8 cellular contexts compared by ENCODE assay signal in the genomic region with DNA sequence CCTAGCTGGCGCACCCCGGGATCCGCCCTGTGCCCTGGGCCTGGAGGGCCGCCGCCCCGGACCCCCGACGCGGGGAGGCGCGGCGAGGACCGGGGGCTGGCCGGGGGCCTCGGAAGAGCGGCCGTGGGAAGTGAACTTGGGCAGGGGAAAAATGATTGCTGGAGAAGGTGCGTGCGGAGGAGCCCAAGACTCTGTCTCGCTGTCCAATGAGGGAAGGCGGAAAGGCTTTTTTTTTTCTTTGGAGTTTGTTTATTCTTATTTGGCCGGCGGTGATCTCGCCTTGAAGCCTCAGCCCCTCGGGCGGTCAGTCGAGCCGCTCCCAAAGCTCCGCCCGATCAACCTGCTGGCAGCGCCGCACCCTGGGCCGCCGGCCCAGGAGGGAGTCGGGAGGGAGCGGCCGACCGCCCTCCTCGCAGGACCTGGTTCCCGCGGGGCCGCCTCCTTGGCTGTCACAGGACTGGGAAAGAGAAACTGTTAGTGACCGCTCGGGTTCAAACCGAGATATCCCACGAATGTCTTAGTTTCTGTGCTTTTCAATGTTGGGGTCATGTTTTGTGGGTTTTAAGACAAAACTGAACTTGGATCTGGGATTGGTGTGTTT. TPM values are rescaled to one million over a fixed set of nuclear protein-coding genes. Genes with fewer than 3 reads are reported as not detected.
DNase-seq lines count a peak whose midpoint lies in the region; ATAC-seq and TF ChIP-seq lines count a peak whose summit lies in the region.

No MANE protein-coding gene starts in this region.

- no peaks in the 10 kb centered on the region for H3K9me3 ChIP-seq in GM23248 (ENCODE audit: low read depth)
- H3K9me3 ChIP-seq in Peyer's patch, result no peaks in the 10 kb centered on the region
- H3K9me3 ChIP-seq in thoracic aorta, result no peaks in the 10 kb centered on the region

- peak overlapping the region; percentile 97 for H3K4me2 ChIP-seq in GM23248 (ENCODE audit: unreplicated experiment)

- 1 to 2% methylated on average over 40 to 44 of the region's 46 CpGs for WGBS in GM23248 (ENCODE audit: low coverage in 1 of 2, low lambda C conversion rate in 2 of 2, missing lambda C conversion rate in 2 of 2), 2 experiments

- H3K4me3 Mint-ChIP-seq in neural crest cell, result peak overlapping the region; percentile 96

- peaks cover 59% of the 10 kb centered on the region for H3K79me2 ChIP-seq in GM23248 (ENCODE audit: insufficient read depth)

- peaks cover 19% of the 10 kb centered on the region; the same call in 1 of the 2 replicates for H3F3A ChIP-seq in GM23248 (ENCODE audit: insufficient read depth)

- peak overlapping the region; percentile 85 for H3K4me3 ChIP-seq in GM23248
- peak overlapping the region; percentile 73 to 96 (median 80) for H3K4me3 ChIP-seq in Peyer's patch
- peak overlapping the region; percentile 99 for H3K4me3 ChIP-seq in thoracic aorta

- no peaks in the 10 kb centered on the region for H4K20me1 ChIP-seq in GM23248 (ENCODE audit: insufficient read depth)

- no peaks in the 10 kb centered on the region for H3K9me2 ChIP-seq in GM23248 (ENCODE audit: insufficient read depth)

- no peaks in the 10 kb centered on the region for H3K9me3 Mint-ChIP-seq in neural crest cell

- H3K27me3 ChIP-seq in GM23248 (replicated peaks; ENCODE audit: insufficient read depth), result no peaks in the 10 kb centered on the region
- H3K27me3 ChIP-seq in Peyer's patch, result no peaks in the 10 kb centered on the region
- H3K27me3 ChIP-seq in foreskin keratinocyte, result no peaks in the 10 kb centered on the region
- H3K27me3 ChIP-seq in thoracic aorta (replicated peaks; ENCODE audit: insufficient read depth), result no peaks in the 10 kb centered on the region

- H3K36me3 ChIP-seq in GM23248 (ENCODE audit: low read depth) (peaks cover 27% of the 10 kb centered on the region), Peyer's patch (peaks cover 0 to 4% (median 0%) of the 10 kb centered on the region in 3 donors), thoracic aorta (peaks cover 3% of the 10 kb centered on the region)

- in situ Hi-C loops in GM23248 (cut with MboI), result loop anchor here (25.0 kb wide), 2 partner anchors 1118 to 1368 kb away; a partner anchor contains a TSS

- TF ChIP-seq POLR2A in Peyer's patch (IDR thresholded peaks at IDR 0.05), result peak; percentile 75 to 89

- peak in 13 of 14 donors; percentile 4 to 79 (median 54) for DNase-seq in C1 segment of cervical spinal cord (lab: John Stamatoyannopoulos, UW)
- peak; percentile 85 for DNase-seq in GM23248
- peak; percentile 66 to 91 (median 89) for DNase-seq in Peyer's patch
- DNase-seq in activated gamma-delta T cell treated with anti-CD3 and anti-CD28 coated beads, Interleukin-2, amount 50 U/mL, for 16 hours (ENCODE audit: low read depth), result peak; percentile 3
- DNase-seq in foreskin keratinocyte, result peak; percentile 27 to 59
- DNase-seq in neural crest cell (ENCODE audit: low read depth, low spot score), result peak; percentile 25
- DNase-seq in thoracic aorta (ENCODE audit: low spot score), result peak; percentile 58

- TF ChIP-seq CTCF in Peyer's patch (IDR thresholded peaks at IDR 0.05) (no peak), foreskin keratinocyte (conservative IDR thresholded peaks at IDR 0.05) (no peak), neural crest cell (conservative IDR thresholded peaks at IDR 0.05) (no peak), thoracic aorta (IDR thresholded peaks at IDR 0.05) (no peak)

- H3K27ac ChIP-seq in GM23248, result peak overlapping the region; percentile 99
- peak overlapping the region; percentile 99 to 100 (median 100) for H3K27ac ChIP-seq in Peyer's patch
- peak overlapping the region; percentile 87 for H3K27ac ChIP-seq in foreskin keratinocyte
- H3K27ac ChIP-seq in thoracic aorta, result peak overlapping the region; percentile 99 to 100

- peaks cover 28% of the 10 kb centered on the region; the same call in 1 of the 2 replicates for H3K4me1 ChIP-seq in GM23248 (ENCODE audit: insufficient read depth)
- peaks cover 0 to 21% (median 0%) of the 10 kb centered on the region in 4 donors for H3K4me1 ChIP-seq in Peyer's patch
- peaks cover 20% of the 10 kb centered on the region for H3K4me1 ChIP-seq in foreskin keratinocyte
- peaks cover 33 to 42% of the 10 kb centered on the region in 2 donors for H3K4me1 ChIP-seq in thoracic aorta (ENCODE audit: control insufficient read depth in 1 of 2, low read depth in 2 of 2)

- peaks cover 21% of the 10 kb centered on the region for H3K27me3 Mint-ChIP-seq in neural crest cell (ENCODE audit: low read depth)

- H3K27ac Mint-ChIP-seq in neural crest cell (ENCODE audit: unreplicated experiment), result no peak overlapping the region

- H3K4me1 Mint-ChIP-seq in neural crest cell, result peaks cover 25% of the 10 kb centered on the region

- H2AFZ ChIP-seq in GM23248, result peak overlapping the region; percentile 37

- peak overlapping the region; percentile 99 for H3K9ac ChIP-seq in GM23248

- no peaks in the 10 kb centered on the region for H3K36me3 Mint-ChIP-seq in neural crest cell (ENCODE audit: low read depth)

- ATAC-seq in foreskin keratinocyte (peak; percentile 2), thoracic aorta (ENCODE audit: insufficient number of reproducible peaks, low FRiP score, low read depth) (peak; percentile 13), HG03378 (IDR thresholded peaks at IDR 0.05; ENCODE audit: unreplicated experiment) (no peak)

RNA-seq across cellular contexts. Expression of a gene that starts 2.5 kb away (rescaled TPM):
- total RNA-seq in GM23248 (2014; rRNA removed; shearing (Covaris generic)), result 6.6 and 8.1 TPM in 2 replicates
- 2.7 and 3.5 TPM in 2 replicates for polyA plus RNA-seq in GM23248 (2016; fragmentation: Nextera tagmentation; extraction: Ambion mirVana)
- 10 to 100 TPM; 10.7 to 25.9 (median 19.8) TPM for total RNA-seq in Peyer's patch
- total RNA-seq in foreskin keratinocyte, result 9.1 and 13.2 TPM in 2 replicates
- 2.0 and 2.1 TPM in 2 replicates for polyA plus RNA-seq in foreskin keratinocyte
- total RNA-seq in neural crest cell, result 4.7 and 5.1 TPM in 2 replicates
- total RNA-seq in thoracic aorta, result 10 to 100 TPM; 31.0 to 33.4 TPM

Comparison
In these comparisons a context has a peak if more than half of its experiments do, and no peak if none do; other contexts are left out.
1. DNase-seq: peak in every context shown above with its lines; median percentile 89 in Peyer's patch; 85 in GM23248; 58 in thoracic aorta; 54 in C1 segment of cervical spinal cord; 43 in foreskin keratinocyte; 25 in neural crest cell; 3 in activated gamma-delta T cell treated with anti-CD3 and anti-CD28 coated beads, Interleukin-2, amount 50 U/mL, for 16 hours.